In the genomic region with DNA sequence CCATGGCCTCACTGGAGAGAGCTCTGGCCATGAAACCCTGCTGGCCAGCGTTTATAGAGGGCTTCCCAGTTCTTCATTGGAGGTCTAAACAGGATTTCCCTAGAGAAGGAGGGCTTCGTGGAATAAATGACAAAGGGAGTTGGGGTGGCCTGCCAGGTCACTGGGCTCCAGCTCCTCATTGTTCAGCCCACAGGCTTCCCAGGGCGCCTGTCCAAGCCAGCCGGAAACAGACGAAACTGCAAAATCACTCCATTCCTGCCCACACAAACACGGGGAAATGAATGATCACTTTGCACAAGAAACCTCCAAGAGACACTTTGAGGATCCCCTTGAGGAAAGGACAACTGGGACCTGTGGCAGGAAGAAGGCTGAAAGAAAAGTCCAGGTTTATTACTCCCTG, we compare ENCODE assay signal across 15 cellular contexts.
DNase-seq lines count a peak whose midpoint lies in the region; ATAC-seq, FAIRE-seq and TF ChIP-seq lines count a peak whose summit lies in the region.
"Had no signal": no experiment of that assay in that cellular context is flagged by ENCODE, and none has a peak within 500 bp of the region (broad histone marks: within the 10 kb centered on the region; RNA-seq: fewer than 3 reads in every experiment).

No MANE protein-coding gene starts in this region.

- H3K27me3 ChIP-seq in K562 (ENCODE audit: control insufficient read depth in 2 of 2, insufficient read depth in 2 of 2, low read length in 2 of 2), result no peaks in the 10 kb centered on the region
- H3K27me3 ChIP-seq in skeletal muscle satellite cell (ENCODE audit: control insufficient read depth, insufficient read depth, low read length), result no peaks in the 10 kb centered on the region
- H3K27me3 ChIP-seq: vagina had no signal

- peaks cover 14% of the 10 kb centered on the region for H3K4me1 Mint-ChIP-seq in type B pancreatic cell (ENCODE audit: unreplicated experiment)
- H3K4me1 Mint-ChIP-seq in activated naive CD4-positive, alpha-beta T cell treated with anti-CD3 and anti-CD28 coated beads for 36 hours (ENCODE audit: low read depth), result peaks cover 21% of the 10 kb centered on the region

- in situ Hi-C loops in K562 (cut with MboI), result loop anchor here (25.0 kb wide), 1 partner anchor 944 kb away; no protein-coding TSS in a partner anchor

- CTCF ChIA-PET in K562 (lab: Yijun Ruan, JAX; ENCODE audit: low intra/inter-chr PET ratio), result no interaction called here
- CTCF ChIA-PET in activated naive CD4-positive, alpha-beta T cell treated with anti-CD3 and anti-CD28 coated beads for 36 hours (lab: Charles Lee), result interaction anchor here (1.1 to 2.0 kb wide), 11 partner anchors 14 to 588 kb away, joined by 3 to 11 read pairs (median 5); a partner anchor contains a TSS

- POLR2A ChIA-PET in K562 (lab: Yijun Ruan, JAX), result interaction anchor here (1.2 kb wide), 1 partner anchor 13 kb away, joined by 3 read pairs; no protein-coding TSS in a partner anchor

- no peaks in the 10 kb centered on the region for H4K20me1 ChIP-seq in K562 (replicated peaks; ENCODE audit: control insufficient read depth, insufficient read depth, low read length)

- no peaks in the 10 kb centered on the region for H3K9me1 ChIP-seq in K562 (ENCODE audit: control insufficient read depth, insufficient read depth, low read length)

- no peaks in the 10 kb centered on the region for H3K36me3 ChIP-seq in K562 (ENCODE audit: control insufficient read depth, insufficient read depth, low read length)
- H3K36me3 ChIP-seq in skeletal muscle satellite cell (ENCODE audit: insufficient read depth, low read length), result peaks cover 22% of the 10 kb centered on the region

- WGBS in K562 (ENCODE audit: insufficient coverage, low coverage, missing lambda C conversion rate), result 26% methylated on average over 6 of the region's 6 CpGs

- TF ChIP-seq CTCF in K562 (IDR thresholded peaks at IDR 0.05 in 2 of 3, conservative IDR thresholded peaks at IDR 0.05 in 1 of 3; ENCODE audit: insufficient read depth in 2 of 3, low read depth in 1 of 3, low read length in 3 of 3) (no peak), type B pancreatic cell (conservative IDR thresholded peaks at IDR 0.05) (no peak), GM20000 (IDR thresholded peaks at IDR 0.05; ENCODE audit: extremely low read depth, missing control alignments) (no peak)

- no peaks in the 10 kb centered on the region for H3K27me3 Mint-ChIP-seq in type B pancreatic cell
- no peaks in the 10 kb centered on the region for H3K27me3 Mint-ChIP-seq in activated naive CD4-positive, alpha-beta T cell treated with anti-CD3 and anti-CD28 coated beads for 36 hours (ENCODE audit: low read depth)
- H3K27me3 Mint-ChIP-seq: activated CD8-positive, alpha-beta T cell treated with anti-CD3 and anti-CD28 coated beads for 36 hours had no signal

- H3K9me3 ChIP-seq in K562 (replicated peaks; ENCODE audit: control insufficient read depth, insufficient read depth, low read depth, low read length) (no peaks in the 10 kb centered on the region), skeletal muscle satellite cell (replicated peaks; ENCODE audit: low read length) (no peaks in the 10 kb centered on the region)
- H3K9me3 ChIP-seq: vagina had no signal

- H3K27ac ChIP-seq in K562 (ENCODE audit: extremely low read depth, low read depth, low read length), result no peak overlapping the region
- H3K27ac ChIP-seq: parathyroid adenoma, vagina had no signal

- no peak for TF ChIP-seq RAD21 in K562 (CRISPR knock-in tag; conservative IDR thresholded peaks at IDR 0.05 in 1 of 2, IDR thresholded peaks at IDR 0.05 in 1 of 2)

- TF ChIP-seq EP300 in K562 (IDR thresholded peaks at IDR 0.05; ENCODE audit: low read length), result no peak

- H3K27ac Mint-ChIP-seq in type B pancreatic cell, result no peak overlapping the region
- no peak overlapping the region for H3K27ac Mint-ChIP-seq in activated naive CD4-positive, alpha-beta T cell treated with anti-CD3 and anti-CD28 coated beads for 36 hours
- H3K27ac Mint-ChIP-seq: activated CD8-positive, alpha-beta T cell treated with anti-CD3 and anti-CD28 coated beads for 36 hours; activated naive CD8-positive, alpha-beta T cell treated with anti-CD3 and anti-CD28 coated beads for 36 hours had no signal

- H3K36me3 Mint-ChIP-seq in type B pancreatic cell, result peaks cover 22% of the 10 kb centered on the region
- H3K36me3 Mint-ChIP-seq in activated naive CD4-positive, alpha-beta T cell treated with anti-CD3 and anti-CD28 coated beads for 36 hours (ENCODE audit: low read depth), result peaks cover 22% of the 10 kb centered on the region

- H3K4me3 ChIP-seq in K562, result no peak overlapping the region
- H3K4me3 ChIP-seq in skeletal muscle satellite cell (ENCODE audit: low read length), result no peak overlapping the region

- H3K9ac ChIP-seq in K562 (ENCODE audit: insufficient read depth in 1 of 2, low read depth in 2 of 2, low read length in 2 of 2) (peak overlapping the region in 1 of 2 experiments; percentile 53; a peak in 1 of 4 replicates), skeletal muscle satellite cell (ENCODE audit: low read depth, low read length) (peak overlapping the region; percentile 33)
- H3K9ac ChIP-seq: parathyroid adenoma had no signal

- FAIRE-seq in K562 (lab: Jason Lieb, UNC), result no peak
- FAIRE-seq: islet of Langerhans had no signal

- H3K4me2 ChIP-seq in K562 (ENCODE audit: insufficient read depth, low read length) (no peak overlapping the region), skeletal muscle satellite cell (ENCODE audit: low read length) (peak overlapping the region; percentile 30)

- BruUV-seq in K562 (replicated peaks; lab: Mats Ljungman, UMichigan), result no TSS peak

- H3K9me3 Mint-ChIP-seq in type B pancreatic cell, result no peaks in the 10 kb centered on the region
- no peaks in the 10 kb centered on the region for H3K9me3 Mint-ChIP-seq in activated naive CD4-positive, alpha-beta T cell treated with anti-CD3 and anti-CD28 coated beads for 36 hours
- H3K9me3 Mint-ChIP-seq: activated CD8-positive, alpha-beta T cell treated with anti-CD3 and anti-CD28 coated beads for 36 hours; activated naive CD8-positive, alpha-beta T cell treated with anti-CD3 and anti-CD28 coated beads for 36 hours had no signal

- no peak overlapping the region for H3K4me3 Mint-ChIP-seq in type B pancreatic cell
- no peak overlapping the region for H3K4me3 Mint-ChIP-seq in activated naive CD4-positive, alpha-beta T cell treated with anti-CD3 and anti-CD28 coated beads for 36 hours
- H3K4me3 Mint-ChIP-seq: activated CD8-positive, alpha-beta T cell treated with anti-CD3 and anti-CD28 coated beads for 36 hours; activated naive CD8-positive, alpha-beta T cell treated with anti-CD3 and anti-CD28 coated beads for 36 hours had no signal

- no peak; the same call in 2 of the 3 replicates for ATAC-seq in K562
- ATAC-seq in HG03095 (IDR thresholded peaks at IDR 0.05; ENCODE audit: unreplicated experiment), result no peak
- ATAC-seq: activated CD8-positive, alpha-beta T cell treated with anti-CD3 and anti-CD28 coated beads for 36 hours had no signal

- H3K4me1 ChIP-seq in K562 (replicated peaks in 1 of 2; ENCODE audit: control insufficient read depth in 2 of 2, insufficient read depth in 2 of 2, low read length in 2 of 2) (no peaks in the 10 kb centered on the region; a peak in 3 of 5 replicates), skeletal muscle satellite cell (ENCODE audit: control insufficient read depth, insufficient read depth, low read length) (peaks cover 46% of the 10 kb centered on the region)

- intact Hi-C loops in K562 (cut with micrococcal nuclease), result loop anchor here (5.0 to 10.0 kb wide), 5 partner anchors 156 to 994 kb away; no protein-coding TSS in a partner anchor
- intact Hi-C loops in activated naive CD4-positive, alpha-beta T cell treated with anti-CD3 and anti-CD28 coated beads for 36 hours (cut with micrococcal nuclease), result loop anchor here (5.0 to 10.0 kb wide), 3 partner anchors 134 to 996 kb away; a partner anchor contains a TSS

- TF ChIP-seq POLR2A in K562 (conservative IDR thresholded peaks at IDR 0.05), result no peak

- H3K79me2 ChIP-seq in K562 (ENCODE audit: control insufficient read depth, insufficient read depth, low read length), result no peaks in the 10 kb centered on the region
- H3K79me2 ChIP-seq: parathyroid adenoma had no signal

- H2AFZ ChIP-seq in K562 (ENCODE audit: low read depth, low read length), result peak overlapping the region; percentile 47
- H2AFZ ChIP-seq: parathyroid adenoma had no signal

- DNase-seq in GM03348 (ENCODE audit: low spot score) (peak; percentile 70), K562 (ENCODE audit: extremely low read depth in 1 of 4, low spot score in 3 of 4) (peak in 1 of 4 experiments; percentile 12), hippocampal formation (lab: John Stamatoyannopoulos, UW) (peak; percentile 33 to 47), type B pancreatic cell (ENCODE audit: extremely low spot score, unreplicated experiment) (no peak), GM20000 (ENCODE audit: low spot score) (no peak)
- no peak for DNase-seq in activated naive CD4-positive, alpha-beta T cell treated with anti-CD3 and anti-CD28 coated beads for 36 hours
- DNase-seq: activated CD8-positive, alpha-beta T cell treated with anti-CD3 and anti-CD28 coated beads for 36 hours; activated naive CD8-positive, alpha-beta T cell treated with anti-CD3 and anti-CD28 coated beads for 36 hours; NCI-H1436; NCI-H774 had no signal

TF ChIP-seq in K562, 482 proteins besides CTCF, POLR2A, EP300 and RAD21:
- TF ChIP-seq GABPA (tag; conservative IDR thresholded peaks at IDR 0.05; ENCODE audit: low read depth) (peak; percentile 20), POLR2AphosphoS5 (IDR thresholded peaks at IDR 0.05; ENCODE audit: control insufficient read depth, insufficient read depth, low read depth, low read length) (no peak), MAFG (tag; conservative IDR thresholded peaks at IDR 0.05) (peak; percentile 40), EGR1 (conservative IDR thresholded peaks at IDR 0.05) (0 out of 2 replicates have a peak, but pooled peaks have one; percentile 30), MCM2 (IDR thresholded peaks at IDR 0.05; ENCODE audit: low read depth) (no peak), ZNF766 (CRISPR knock-in tag; conservative IDR thresholded peaks at IDR 0.05) (peak; percentile 97), NFE2 (IDR thresholded peaks at IDR 0.05; ENCODE audit: low read depth) (peak; percentile 55), ZFP30 (CRISPR knock-in tag; IDR thresholded peaks at IDR 0.05; ENCODE audit: borderline replicate concordance) (no peak)
- TF ChIP-seq, protein P1, sequence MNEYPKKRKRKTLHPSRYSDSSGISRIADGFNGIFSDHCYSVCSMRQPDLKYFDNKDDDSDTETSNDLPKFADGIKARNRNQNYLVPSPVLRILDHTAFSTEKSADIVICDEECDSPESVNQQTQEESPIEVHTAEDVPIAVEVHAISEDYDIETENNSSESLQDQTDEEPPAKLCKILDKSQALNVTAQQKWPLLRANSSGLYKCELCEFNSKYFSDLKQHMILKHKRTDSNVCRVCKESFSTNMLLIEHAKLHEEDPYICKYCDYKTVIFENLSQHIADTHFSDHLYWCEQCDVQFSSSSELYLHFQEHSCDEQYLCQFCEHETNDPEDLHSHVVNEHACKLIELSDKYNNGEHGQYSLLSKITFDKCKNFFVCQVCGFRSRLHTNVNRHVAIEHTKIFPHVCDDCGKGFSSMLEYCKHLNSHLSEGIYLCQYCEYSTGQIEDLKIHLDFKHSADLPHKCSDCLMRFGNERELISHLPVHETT (CRISPR knock-in tag; conservative IDR thresholded peaks at IDR 0.05 in 1 of 2, IDR thresholded peaks at IDR 0.05 in 1 of 2), result peak in 1 of 2 experiments; percentile 49; a peak in 1 of 4 replicates

Comparison
In these comparisons a context has a peak if more than half of its experiments do, and no peak if none do; other contexts are left out.
1. DNase-seq: peak in GM03348 (single experiment) and hippocampal formation (2 of 2); none in type B pancreatic cell (single experiment), GM20000 (single experiment) and activated naive CD4-positive, alpha-beta T cell treated with anti-CD3 and anti-CD28 coated beads for 36 hours (single experiment).